ENCODE assay signal across 28 cellular contexts in the genomic region with DNA sequence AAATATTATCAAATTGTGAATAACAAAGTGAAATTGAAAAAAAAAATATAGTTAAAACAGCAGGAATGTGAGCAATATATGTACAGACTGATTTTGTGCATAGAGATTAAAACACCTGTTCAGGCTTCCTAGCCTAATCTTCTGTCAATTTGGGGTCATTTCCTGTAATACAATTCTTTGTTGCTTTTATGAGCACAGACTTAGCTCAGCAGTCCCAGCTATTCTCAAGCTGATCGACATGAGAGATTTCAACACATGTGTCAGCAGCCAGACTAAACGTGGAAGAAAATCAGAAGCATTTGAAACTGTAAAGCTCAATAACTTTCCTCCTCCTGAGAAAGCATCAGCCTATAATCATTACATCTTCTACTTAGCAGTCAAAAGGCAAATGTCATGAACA. TPM values are rescaled to one million over a fixed set of nuclear protein-coding genes. Genes with fewer than 3 reads are reported as not detected.
DNase-seq lines count a peak whose midpoint lies in the region; ATAC-seq and TF ChIP-seq lines count a peak whose summit lies in the region.
"Had no signal": no experiment of that assay in that cellular context is flagged by ENCODE, and none has a peak within 500 bp of the region (broad histone marks: within the 10 kb centered on the region; RNA-seq: fewer than 3 reads in every experiment).

No MANE protein-coding gene starts in this region.

- ATAC-seq in HG03159 (IDR thresholded peaks at IDR 0.05; ENCODE audit: unreplicated experiment) = no peak
- no peak for ATAC-seq in GM18909 (IDR thresholded peaks at IDR 0.05; ENCODE audit: poor library complexity, unreplicated experiment)
- ATAC-seq: activated CD8-positive, alpha-beta T cell treated with anti-CD3 and anti-CD28 coated beads, Interleukin-2, amount 10 ng/mL, durations not matched to agents 7 days and 5 days; CD8-positive, alpha-beta T cell; lower lobe of right lung; PC-3 had no signal

- H3K4me3 ChIP-seq in MM.1S (ENCODE audit: low read length) (peak overlapping the region; percentile 35), parathyroid adenoma (ENCODE audit: low read depth, low read length) (peak overlapping the region; percentile 83), Peyer's patch (no peak overlapping the region)

- DNase-seq in activated CD4-positive, alpha-beta T cell treated with anti-CD3 and anti-CD28 coated beads, Interleukin-2, amount 10 ng/mL, durations not matched to agents 24 days and 14 days = no peak
- no peak for DNase-seq in activated CD4-positive, alpha-beta T cell treated with anti-CD3 and anti-CD28 coated beads, Interleukin-2, amount 50 U/mL, for 1 hour
- DNase-seq in MM.1S = peak; percentile 49
- DNase-seq in activated naive CD8-positive, alpha-beta T cell treated with anti-CD3 and anti-CD28 coated beads for 36 hours = no peak
- DNase-seq in Peyer's patch = no peak
- DNase-seq: activated CD4-positive, CD25-positive, alpha-beta regulatory T cell; activated CD8-positive, alpha-beta T cell treated with anti-CD3 and anti-CD28 coated beads, Interleukin-2, amount 10 ng/mL, durations not matched to agents 7 days and 5 days; activated naive CD4-positive, alpha-beta T cell treated with anti-CD3 and anti-CD28 coated beads, Interleukin-2, amount 10 ng/mL, durations not matched to agents 7 days and 5 days; activated T-cell treated with anti-CD3 and anti-CD28 coated beads for 4 hours; AML-193; aorta; caudate nucleus; CD8-positive, alpha-beta T cell; dorsolateral prefrontal cortex; GF-D8; KBM-7; lower lobe of right lung; NCI-H1048; NCI-H2029; NCI-H2227 treated with DMSO at 0.1 percent for 48 hours; NCI-H82; nucleus accumbens; PC-3; SHP77; upper lobe of left lung had no signal

- H3K9me3 Mint-ChIP-seq in activated CD4-positive, alpha-beta T cell treated with anti-CD3 and anti-CD28 coated beads, Interleukin-2, amount 10 ng/mL, durations not matched to agents 24 days and 14 days = no peaks in the 10 kb centered on the region
- H3K9me3 Mint-ChIP-seq in activated naive CD8-positive, alpha-beta T cell treated with anti-CD3 and anti-CD28 coated beads for 36 hours = no peaks in the 10 kb centered on the region
- H3K9me3 Mint-ChIP-seq: activated naive CD4-positive, alpha-beta T cell treated with anti-CD3 and anti-CD28 coated beads, Interleukin-2, amount 10 ng/mL, durations not matched to agents 7 days and 5 days; CD8-positive, alpha-beta T cell had no signal

- peaks cover 19% of the 10 kb centered on the region for H3K4me1 Mint-ChIP-seq in activated CD4-positive, alpha-beta T cell treated with anti-CD3 and anti-CD28 coated beads, Interleukin-2, amount 10 ng/mL, durations not matched to agents 24 days and 14 days
- peaks cover 18% of the 10 kb centered on the region for H3K4me1 Mint-ChIP-seq in activated naive CD8-positive, alpha-beta T cell treated with anti-CD3 and anti-CD28 coated beads for 36 hours

- H3K9ac ChIP-seq in MM.1S (ENCODE audit: low read length) (peak overlapping the region; percentile 75), parathyroid adenoma (no peak overlapping the region)

- no peaks in the 10 kb centered on the region for H3K9me2 ChIP-seq in MM.1S (replicated peaks; ENCODE audit: insufficient read depth, low read length)

- peaks cover 14% of the 10 kb centered on the region for H3K79me2 ChIP-seq in MM.1S (ENCODE audit: low read length)
- no peaks in the 10 kb centered on the region for H3K79me2 ChIP-seq in parathyroid adenoma

- H3K36me3 Mint-ChIP-seq in activated CD4-positive, alpha-beta T cell treated with anti-CD3 and anti-CD28 coated beads, Interleukin-2, amount 10 ng/mL, durations not matched to agents 24 days and 14 days (ENCODE audit: low read depth) = peaks cover 2% of the 10 kb centered on the region
- peaks cover 4% of the 10 kb centered on the region for H3K36me3 Mint-ChIP-seq in activated naive CD8-positive, alpha-beta T cell treated with anti-CD3 and anti-CD28 coated beads for 36 hours
- H3K36me3 Mint-ChIP-seq: activated naive CD4-positive, alpha-beta T cell treated with anti-CD3 and anti-CD28 coated beads, Interleukin-2, amount 10 ng/mL, durations not matched to agents 7 days and 5 days had no signal

- H3K36me3 ChIP-seq in MM.1S (replicated peaks; ENCODE audit: insufficient read depth, low read length) = no peaks in the 10 kb centered on the region
- H3K36me3 ChIP-seq in parathyroid adenoma (ENCODE audit: control insufficient read depth, insufficient read depth, low read length) = no peaks in the 10 kb centered on the region
- H3K36me3 ChIP-seq in Peyer's patch = no peaks in the 10 kb centered on the region
- H3K36me3 ChIP-seq: lower lobe of right lung, upper lobe of left lung had no signal

- H3K27me3 Mint-ChIP-seq in activated CD4-positive, alpha-beta T cell treated with anti-CD3 and anti-CD28 coated beads, Interleukin-2, amount 10 ng/mL, durations not matched to agents 24 days and 14 days = peaks cover 5% of the 10 kb centered on the region
- peaks cover 20% of the 10 kb centered on the region for H3K27me3 Mint-ChIP-seq in activated naive CD8-positive, alpha-beta T cell treated with anti-CD3 and anti-CD28 coated beads for 36 hours
- H3K27me3 Mint-ChIP-seq: activated naive CD4-positive, alpha-beta T cell treated with anti-CD3 and anti-CD28 coated beads, Interleukin-2, amount 10 ng/mL, durations not matched to agents 7 days and 5 days had no signal

- H2AFZ ChIP-seq in MM.1S (ENCODE audit: low read length) (peak overlapping the region; percentile 64; the same call in 1 of the 2 replicates), parathyroid adenoma (peak overlapping the region; percentile 84)

- H3K4me2 ChIP-seq in MM.1S (ENCODE audit: low read depth, low read length) (peak overlapping the region; percentile 69), parathyroid adenoma (ENCODE audit: low read length) (peak overlapping the region; percentile 89)

- no peaks in the 10 kb centered on the region for H4K20me1 ChIP-seq in MM.1S (ENCODE audit: insufficient read depth, low read length)

- TF ChIP-seq CTCF in MM.1S (IDR thresholded peaks at IDR 0.05; ENCODE audit: low read length) (no peak), parathyroid adenoma (IDR thresholded peaks at IDR 0.05) (no peak), Peyer's patch (IDR thresholded peaks at IDR 0.05) (no peak)

- H3K27ac Mint-ChIP-seq in activated CD4-positive, alpha-beta T cell treated with anti-CD3 and anti-CD28 coated beads, Interleukin-2, amount 10 ng/mL, durations not matched to agents 24 days and 14 days = no peak overlapping the region
- no peak overlapping the region for H3K27ac Mint-ChIP-seq in activated naive CD8-positive, alpha-beta T cell treated with anti-CD3 and anti-CD28 coated beads for 36 hours
- H3K27ac Mint-ChIP-seq: activated naive CD4-positive, alpha-beta T cell treated with anti-CD3 and anti-CD28 coated beads, Interleukin-2, amount 10 ng/mL, durations not matched to agents 7 days and 5 days; CD8-positive, alpha-beta T cell had no signal

- intact Hi-C loops in activated CD4-positive, alpha-beta T cell treated with anti-CD3 and anti-CD28 coated beads, Interleukin-2, amount 10 ng/mL, durations not matched to agents 24 days and 14 days (cut with micrococcal nuclease) = loop anchor here (5.0 kb wide), 4 partner anchors 141 to 1316 kb away; no protein-coding TSS in a partner anchor

- H3K4me3 Mint-ChIP-seq in activated CD4-positive, alpha-beta T cell treated with anti-CD3 and anti-CD28 coated beads, Interleukin-2, amount 10 ng/mL, durations not matched to agents 24 days and 14 days = peak overlapping the region; percentile 17
- H3K4me3 Mint-ChIP-seq in activated naive CD8-positive, alpha-beta T cell treated with anti-CD3 and anti-CD28 coated beads for 36 hours = peak overlapping the region; percentile 92

- no peaks in the 10 kb centered on the region for H3K9me3 ChIP-seq in MM.1S (replicated peaks; ENCODE audit: insufficient read depth, low read length)
- H3K9me3 ChIP-seq in parathyroid adenoma (ENCODE audit: control insufficient read depth, low read length) = no peaks in the 10 kb centered on the region
- no peaks in the 10 kb centered on the region for H3K9me3 ChIP-seq in Peyer's patch
- H3K9me3 ChIP-seq: lower lobe of right lung, upper lobe of left lung had no signal

- H3K27me3 ChIP-seq in MM.1S (replicated peaks; ENCODE audit: insufficient read depth, low read length) (no peaks in the 10 kb centered on the region), parathyroid adenoma (ENCODE audit: control insufficient read depth, insufficient read depth, low read length) (no peaks in the 10 kb centered on the region), Peyer's patch (no peaks in the 10 kb centered on the region)
- H3K27me3 ChIP-seq: dorsolateral prefrontal cortex, upper lobe of left lung had no signal

- H3K4me1 ChIP-seq in MM.1S (ENCODE audit: low read length) (peaks cover 17% of the 10 kb centered on the region), parathyroid adenoma (peaks cover 32% of the 10 kb centered on the region), Peyer's patch (no peaks in the 10 kb centered on the region)

- peak overlapping the region; percentile 85 for H3K27ac ChIP-seq in MM.1S (ENCODE audit: low read length)
- H3K27ac ChIP-seq in parathyroid adenoma = peak overlapping the region; percentile 94
- no peak overlapping the region for H3K27ac ChIP-seq in Peyer's patch
- H3K27ac ChIP-seq: lower lobe of right lung, upper lobe of left lung had no signal

- H3F3A ChIP-seq in MM.1S (ENCODE audit: insufficient read depth, low read length) = peaks cover 19% of the 10 kb centered on the region

- no peak for TF ChIP-seq POLR2A in Peyer's patch (IDR thresholded peaks at IDR 0.05)

RNA-seq across cellular contexts. Expression of gene FHIT, which starts 1.6 kb away (rescaled TPM):
- 23.8 and 27.7 TPM in 2 replicates for total RNA-seq in activated CD4-positive, alpha-beta T cell treated with anti-CD3 and anti-CD28 coated beads, Interleukin-2, amount 10 ng/mL, durations not matched to agents 24 days and 14 days
- total RNA-seq in activated naive CD8-positive, alpha-beta T cell treated with anti-CD3 and anti-CD28 coated beads for 36 hours = 1 to 10 TPM; 8.6 to 9.0 TPM
- total RNA-seq in Peyer's patch = 10 to 100 TPM in 3 of 4 donors, 1 to 10 TPM in 1; 3.5 to 17.0 (median 16.7) TPM

Comparison
In these comparisons a context has a peak if more than half of its experiments do, and no peak if none do; other contexts are left out.
1. H3K27ac ChIP-seq: peak in MM.1S (single experiment) and parathyroid adenoma (single experiment); none in Peyer's patch (0 of 4).
2. H3K4me3 ChIP-seq: peak in MM.1S (single experiment) and parathyroid adenoma (single experiment); none in Peyer's patch (0 of 4).